31 cellular contexts compared by ENCODE assay signal in the genomic region with DNA sequence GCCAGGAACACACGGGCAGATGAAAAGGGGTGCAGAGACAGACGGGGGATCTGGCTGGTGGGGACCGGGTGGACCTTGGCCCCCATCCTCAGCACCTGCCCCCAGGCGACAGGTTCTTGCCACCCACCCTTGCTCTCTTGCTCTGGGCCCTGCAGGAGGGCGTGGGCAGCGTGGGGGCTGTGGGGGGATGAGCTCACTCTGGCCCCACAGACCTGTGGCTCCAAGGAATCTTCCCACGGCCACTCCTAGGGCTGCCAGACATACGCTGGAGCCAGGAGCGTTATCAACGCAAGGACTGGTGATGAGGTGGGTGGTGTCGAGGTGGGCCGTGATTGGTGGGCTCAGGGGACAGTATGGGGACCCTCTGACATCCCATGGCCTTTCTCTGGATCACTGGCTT. TPM values are rescaled to one million over a fixed set of nuclear protein-coding genes. Genes with fewer than 3 reads are reported as not detected.
DNase-seq lines count a peak whose midpoint lies in the region; ATAC-seq and TF ChIP-seq lines count a peak whose summit lies in the region.
"Had no signal": no experiment of that assay in that cellular context is flagged by ENCODE, and none has a peak within 500 bp of the region (broad histone marks: within the 10 kb centered on the region; RNA-seq: fewer than 3 reads in every experiment).

No MANE protein-coding gene starts in this region.

- H3K27ac ChIP-seq in HEK293 (ENCODE audit: extremely low read depth, low read depth, low read length) (no peak overlapping the region), Panc1 (ENCODE audit: low read length) (no peak overlapping the region), osteoblast (ENCODE audit: low read depth, low read length) (no peak overlapping the region)
- H3K27ac ChIP-seq: gastroesophageal sphincter, sigmoid colon, SK-N-MC, suprapubic skin, upper lobe of right lung had no signal

- ATAC-seq in Panc1 (peak; percentile 13; the same call in 1 of the 2 replicates), esophagus mucosa (peak; percentile 13)
- ATAC-seq: activated naive CD8-positive, alpha-beta T cell treated with anti-CD3 and anti-CD28 coated beads, Interleukin-2, amount 50 U/mL, for 24 hours; gastroesophageal sphincter; GM12878; T-helper 17 cell; upper lobe of right lung had no signal

- H3K9me3 ChIP-seq in HEK293 (ENCODE audit: control insufficient read depth, insufficient read depth, low read depth, low read length) (no peaks in the 10 kb centered on the region), Panc1 (ENCODE audit: control insufficient read depth, insufficient read depth, low read depth, low read length) (no peaks in the 10 kb centered on the region), osteoblast (ENCODE audit: low read depth, low read length) (no peaks in the 10 kb centered on the region)
- H3K9me3 ChIP-seq: gastroesophageal sphincter, sigmoid colon, suprapubic skin, upper lobe of right lung had no signal

- H3K4me1 ChIP-seq in HEK293 (ENCODE audit: control insufficient read depth, insufficient read depth, low read length) (no peaks in the 10 kb centered on the region), Panc1 (ENCODE audit: control insufficient read depth, insufficient read depth, low read length) (peaks cover 3% of the 10 kb centered on the region; the same call in 1 of the 2 replicates), osteoblast (ENCODE audit: insufficient read depth, low read length) (no peaks in the 10 kb centered on the region)
- H3K4me1 ChIP-seq: gastroesophageal sphincter, sigmoid colon, suprapubic skin, upper lobe of right lung had no signal

- TF ChIP-seq CTCF in HEK293 (tag by site-specific recombination; IDR thresholded peaks at IDR 0.05) (no peak), Panc1 (IDR thresholded peaks at IDR 0.05) (no peak), osteoblast (IDR thresholded peaks at IDR 0.05; ENCODE audit: extremely low read depth, low read depth, low read length) (no peak)

- peaks cover 42% of the 10 kb centered on the region for H4K20me1 ChIP-seq in osteoblast (ENCODE audit: insufficient read depth, low read length)

- DNase-seq in Panc1 (ENCODE audit: low read depth, low spot score) (no peak), osteoblast (ENCODE audit: insufficient read length, low spot score, missing footprints) (peak; percentile 96), DMS 273 treated with DMSO at 0.1 percent for 48 hours (lab: John Stamatoyannopoulos, UW) (no peak), NOMO-1 (lab: John Stamatoyannopoulos, UW; ENCODE audit: unreplicated experiment in 2 of 2) (no peak), NCI-H524 (lab: John Stamatoyannopoulos, UW) (no peak)
- DNase-seq: activated effector memory CD4-positive, alpha-beta T cell treated with anti-CD3 and anti-CD28 coated beads, Interleukin-2, amount 50 U/mL, for 16 hours; activated naive CD8-positive, alpha-beta T cell treated with anti-CD3 and anti-CD28 coated beads, Interleukin-2, amount 50 U/mL, for 24 hours; activated T-cell treated with anti-CD3 and anti-CD28 coated beads, Interleukin-2, amount 50 U/mL, for 1 hour; CD4-positive, CD25-positive, alpha-beta regulatory T cell; cerebellar nuclear complex; NCI-H1105; NCI-H1930; NCI-H526 treated with DMSO at 0.1 percent for 48 hours; posterior cingulate gyrus; RPMI8226; sigmoid colon; stimulated activated naive CD4-positive, alpha-beta T cell; T-helper 17 cell; upper lobe of right lung had no signal

- intact Hi-C loops in Panc1 (cut with micrococcal nuclease; ENCODE audit: unreplicated experiment): loop anchor here (2.0 kb wide), 1 partner anchor 18 kb away; a partner anchor contains a TSS

- H3K79me2 ChIP-seq in osteoblast (ENCODE audit: insufficient read depth, low read length): peaks cover 10% of the 10 kb centered on the region

- POLR2A ChIA-PET in HEK293 (lab: Yijun Ruan, JAX) (no interaction called here), Panc1 (lab: Charles Lee) (no interaction called here)

- no peak overlapping the region for H3K4me2 ChIP-seq in osteoblast (ENCODE audit: insufficient read depth, low read length)

- in situ Hi-C loops in Panc1 (cut with HindIII; ENCODE audit: low pct_unique_long_range_greater_than_20kb, low sequenced_read_pairs): no loop called here

- H3K4me3 ChIP-seq in HEK293 (ENCODE audit: low read depth, low read length): no peak overlapping the region
- H3K4me3 ChIP-seq in Panc1 (ENCODE audit: low read depth in 2 of 2, low read length in 2 of 2): no peak overlapping the region
- no peak overlapping the region for H3K4me3 ChIP-seq in osteoblast (ENCODE audit: insufficient read depth, low read length)
- H3K4me3 ChIP-seq: gastroesophageal sphincter, GM12878, lung, sigmoid colon, SK-N-MC, suprapubic skin, upper lobe of right lung had no signal

- H3K36me3 ChIP-seq in HEK293 (ENCODE audit: control insufficient read depth in 2 of 2, insufficient read depth in 1 of 2, low read length in 2 of 2): peaks cover 0 to 24% of the 10 kb centered on the region in 2 experiments; a peak in 1 of 3 replicates
- no peaks in the 10 kb centered on the region; the same call in 1 of the 2 replicates for H3K36me3 ChIP-seq in Panc1 (ENCODE audit: control insufficient read depth, insufficient read depth, low read length)
- H3K36me3 ChIP-seq in osteoblast (ENCODE audit: insufficient read depth, low read length): peaks cover 22% of the 10 kb centered on the region

- BruUV-seq in Panc1 (replicated peaks; lab: Mats Ljungman, UMichigan): no TSS peak

- CTCF ChIA-PET in HEK293 (lab: Yijun Ruan, JAX) (interaction anchor here (1.1 kb wide), 1 partner anchor 10 kb away, joined by 4 read pairs; no protein-coding TSS in a partner anchor), Panc1 (lab: Charles Lee) (no interaction called here)

- H2AFZ ChIP-seq in osteoblast (ENCODE audit: low read length): no peak overlapping the region

- H3K27me3 ChIP-seq in Panc1 (ENCODE audit: control insufficient read depth, insufficient read depth, low read length) (no peaks in the 10 kb centered on the region), osteoblast (ENCODE audit: insufficient read depth, low read length) (peaks cover 4% of the 10 kb centered on the region)
- H3K27me3 ChIP-seq: upper lobe of right lung had no signal

TF ChIP-seq in HEK293, 187 proteins besides CTCF, POLR2A, EP300 and RAD21 (continues in another document):
- TF ChIP-seq KLF1 (tag by site-specific recombination; IDR thresholded peaks at IDR 0.05) (no peak), ZFP69B (tag by site-specific recombination; IDR thresholded peaks at IDR 0.05) (no peak), ZNF549 (tag by site-specific recombination; IDR thresholded peaks at IDR 0.05) (no peak), ZNF777 (tag by site-specific recombination; IDR thresholded peaks at IDR 0.05; ENCODE audit: borderline replicate concordance) (no peak), ZNF140 (tag by site-specific recombination; IDR thresholded peaks at IDR 0.05) (no peak), ZNF660 (tag by site-specific recombination; IDR thresholded peaks at IDR 0.05) (no peak), ZFHX2 (tag by site-specific recombination; conservative IDR thresholded peaks at IDR 0.05) (peak; percentile 95), GLIS2 (tag by site-specific recombination; IDR thresholded peaks at IDR 0.05) (peak; percentile 28; the same call in 1 of the 2 replicates), ZNF600 (tag by site-specific recombination; IDR thresholded peaks at IDR 0.05) (no peak), ZNF530 (tag by site-specific recombination; IDR thresholded peaks at IDR 0.05; ENCODE audit: low read depth) (no peak), SCRT1 (tag by site-specific recombination; IDR thresholded peaks at IDR 0.05; ENCODE audit: borderline replicate concordance) (0 out of 2 replicates have a peak, but pooled peaks have one; percentile 11), YY2 (tag by site-specific recombination; IDR thresholded peaks at IDR 0.05) (no peak), ZSCAN30 (tag by site-specific recombination; IDR thresholded peaks at IDR 0.05) (no peak), EGR2 (tag by site-specific recombination; IDR thresholded peaks at IDR 0.05; ENCODE audit: low read depth) (peak; percentile 96), ZNF341 (tag by site-specific recombination; IDR thresholded peaks at IDR 0.05; ENCODE audit: low read depth) (no peak), ZNF146 (tag by site-specific recombination; IDR thresholded peaks at IDR 0.05) (no peak), ZNF10 (tag by site-specific recombination; IDR thresholded peaks at IDR 0.05) (no peak)
- TF ChIP-seq, protein P1, sequence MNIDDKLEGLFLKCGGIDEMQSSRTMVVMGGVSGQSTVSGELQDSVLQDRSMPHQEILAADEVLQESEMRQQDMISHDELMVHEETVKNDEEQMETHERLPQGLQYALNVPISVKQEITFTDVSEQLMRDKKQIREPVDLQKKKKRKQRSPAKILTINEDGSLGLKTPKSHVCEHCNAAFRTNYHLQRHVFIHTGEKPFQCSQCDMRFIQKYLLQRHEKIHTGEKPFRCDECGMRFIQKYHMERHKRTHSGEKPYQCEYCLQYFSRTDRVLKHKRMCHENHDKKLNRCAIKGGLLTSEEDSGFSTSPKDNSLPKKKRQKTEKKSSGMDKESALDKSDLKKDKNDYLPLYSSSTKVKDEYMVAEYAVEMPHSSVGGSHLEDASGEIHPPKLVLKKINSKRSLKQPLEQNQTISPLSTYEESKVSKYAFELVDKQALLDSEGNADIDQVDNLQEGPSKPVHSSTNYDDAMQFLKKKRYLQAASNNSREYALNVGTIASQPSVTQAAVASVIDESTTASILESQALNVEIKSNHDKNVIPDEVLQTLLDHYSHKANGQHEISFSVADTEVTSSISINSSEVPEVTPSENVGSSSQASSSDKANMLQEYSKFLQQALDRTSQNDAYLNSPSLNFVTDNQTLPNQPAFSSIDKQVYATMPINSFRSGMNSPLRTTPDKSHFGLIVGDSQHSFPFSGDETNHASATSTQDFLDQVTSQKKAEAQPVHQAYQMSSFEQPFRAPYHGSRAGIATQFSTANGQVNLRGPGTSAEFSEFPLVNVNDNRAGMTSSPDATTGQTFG (tag by site-specific recombination; IDR thresholded peaks at IDR 0.05; ENCODE audit: borderline replicate concordance): no peak

RNA-seq across cellular contexts. Expression of a gene that starts 6.3 kb away (rescaled TPM):
- total RNA-seq in Panc1 (2021; ENCODE audit: unreplicated experiment) (2.7 TPM), esophagus mucosa (0.44 TPM), osteoblast (not detected in 2 replicates)
- polyA plus RNA-seq in Panc1 (2012; ENCODE audit: insufficient read length): not detected
- total RNA-seq: activated CD8-positive, alpha-beta memory T cell treated with anti-CD3 and anti-CD28 coated beads for 36 hours; CD4-positive, CD25-positive, alpha-beta regulatory T cell; dermis microvascular lymphatic vessel endothelial cell; fibroblast of lung; gastroesophageal sphincter; MCF 10A; neural crest cell; sigmoid colon; suprapubic skin; T-helper 17 cell; upper lobe of right lung had no signal
- polyA plus RNA-seq: CD4-positive, CD25-positive, alpha-beta regulatory T cell; fibroblast of lung; GM12878 had no signal

RNA-seq across cellular contexts. Expression of a gene that starts 18.1 kb away (rescaled TPM):
- total RNA-seq in Panc1 (2021; ENCODE audit: unreplicated experiment): 5.0 TPM
- polyA plus RNA-seq in Panc1 (2012; ENCODE audit: insufficient read length): not detected
- not detected for total RNA-seq in esophagus mucosa
- total RNA-seq in osteoblast: not detected in 2 replicates
- total RNA-seq: activated CD8-positive, alpha-beta memory T cell treated with anti-CD3 and anti-CD28 coated beads for 36 hours; CD4-positive, CD25-positive, alpha-beta regulatory T cell; dermis microvascular lymphatic vessel endothelial cell; fibroblast of lung; gastroesophageal sphincter; MCF 10A; neural crest cell; sigmoid colon; suprapubic skin; T-helper 17 cell had no signal
- polyA plus RNA-seq: CD4-positive, CD25-positive, alpha-beta regulatory T cell; fibroblast of lung; GM12878 had no signal

RNA-seq across cellular contexts. Expression of a gene that starts 26.3 kb away (rescaled TPM):
- total RNA-seq in Panc1 (2021; ENCODE audit: unreplicated experiment): 120 TPM
- polyA plus RNA-seq in Panc1 (2012; ENCODE audit: insufficient read length): 112 TPM
- 33.0 TPM for total RNA-seq in esophagus mucosa
- 66.9 and 75.3 TPM in 2 replicates for total RNA-seq in osteoblast
